8 cellular contexts compared by ENCODE assay signal in the genomic region with DNA sequence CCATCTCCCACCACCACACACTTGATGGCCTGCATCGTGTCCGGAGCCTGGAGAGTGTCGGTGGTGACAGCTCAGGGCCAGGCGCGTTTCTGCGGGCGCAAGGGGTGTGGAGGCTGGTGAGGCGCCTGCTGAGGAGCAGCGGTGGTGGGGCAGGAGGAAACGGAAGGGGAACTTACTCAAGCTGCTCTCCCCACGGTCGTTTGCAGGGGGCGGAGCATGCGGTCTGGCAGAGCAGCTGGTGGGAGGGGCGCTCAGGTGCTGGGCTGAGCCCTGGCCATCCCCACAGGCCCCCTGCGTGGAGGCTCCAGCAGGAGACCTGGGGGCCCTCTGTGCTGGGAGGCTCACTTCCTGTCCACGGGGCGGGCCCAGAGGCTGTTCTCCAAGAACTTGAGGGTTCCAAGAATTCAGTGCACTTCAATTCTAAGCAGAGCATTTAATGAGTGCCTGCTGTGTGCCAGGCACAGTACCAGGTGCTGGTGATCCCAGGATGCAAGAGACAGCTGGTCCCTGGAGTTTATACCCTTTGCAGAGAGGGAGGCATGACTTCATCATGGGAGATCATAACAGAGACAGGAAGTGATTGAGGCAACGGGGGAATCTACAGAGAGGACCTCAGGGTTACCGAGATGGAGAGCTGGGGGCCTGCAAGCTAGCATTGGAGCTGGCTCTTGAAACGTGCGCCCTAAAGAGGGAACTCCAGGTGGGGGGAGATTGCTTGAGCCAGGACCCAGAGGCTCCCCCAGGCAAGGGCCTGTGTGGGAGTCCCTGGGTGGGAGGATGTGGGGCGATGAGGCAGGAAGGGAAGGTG. TPM values are rescaled to one million over a fixed set of nuclear protein-coding genes. Genes with fewer than 3 reads are reported as not detected.
DNase-seq lines count a peak whose midpoint lies in the region; ATAC-seq and TF ChIP-seq lines count a peak whose summit lies in the region.

A gene (minus strand): TSS at position 156 of the 808 bp plus-strand sequence. CDS start 121 bp downstream, at position 35.

- POLR2A ChIA-PET in A673 (lab: Charles Lee; ENCODE audit: low non-redundant PET), result no interaction called here

- DNase-seq in A673 (ENCODE audit: low spot score) (peak; percentile 75), immature natural killer cell (peak; percentile 82 to 83 (median 82)), cerebellar cortex (ENCODE audit: low spot score) (no peak)
- peak; percentile 81 for DNase-seq in T-helper 2 cell treated with Interferon-gamma antibody and Interleukin-4, amounts not matched to agents 5 μg/mL and 100 μg/mL, for 36 hours (ENCODE audit: low spot score)
- peak; percentile 85 to 87 for DNase-seq in stimulated activated CD4-positive, alpha-beta T cell treated with anti-CD3 and anti-CD28 coated beads, Interleukin-2, amount 100 ng/mL, for 48 hours

- no peaks in the 10 kb centered on the region for H3K27me3 ChIP-seq in A673 (replicated peaks; ENCODE audit: insufficient read depth, low read depth, low read length, poor library complexity)

- 4 to 15% (median 8%) methylated on average over 21 to 23 of the region's 23 CpGs for WGBS in adipose tissue, 3 donors

- TF ChIP-seq CTCF in A673 (conservative IDR thresholded peaks at IDR 0.05; ENCODE audit: low read depth, low read length), result no peak

- H3K4me3 ChIP-seq in A673 (ENCODE audit: low read depth, low read length, poor library complexity, severe bottlenecking), result peak within 1 kb of the TSS; percentile 42

- H3K4me1 ChIP-seq in A673 (ENCODE audit: insufficient read depth, low read length, poor library complexity, severe bottlenecking), result peaks cover 11% of the 10 kb centered on the region

- no peaks in the 10 kb centered on the region for H3K27me3 Mint-ChIP-seq in T-helper 2 cell treated with Interferon-gamma antibody and Interleukin-4, amounts not matched to agents 5 μg/mL and 100 μg/mL, for 36 hours (ENCODE audit: low read depth)
- H3K27me3 Mint-ChIP-seq in immature natural killer cell (ENCODE audit: low read depth in 3 of 3), result peaks cover 15 to 34% (median 20%) of the 10 kb centered on the region in 3 donors

- H3K36me3 Mint-ChIP-seq in T-helper 2 cell treated with Interferon-gamma antibody and Interleukin-4, amounts not matched to agents 5 μg/mL and 100 μg/mL, for 36 hours (ENCODE audit: low read depth), result peaks cover 42% of the 10 kb centered on the region
- peaks cover 4 to 19% (median 13%) of the 10 kb centered on the region in 3 donors for H3K36me3 Mint-ChIP-seq in immature natural killer cell

- peak within 1 kb of the TSS; percentile 99 for H3K4me3 Mint-ChIP-seq in T-helper 2 cell treated with Interferon-gamma antibody and Interleukin-4, amounts not matched to agents 5 μg/mL and 100 μg/mL, for 36 hours
- peak within 1 kb of the TSS; percentile 88 to 99 (median 98) for H3K4me3 Mint-ChIP-seq in immature natural killer cell

- in situ Hi-C loops in GM18951 (cut with MboI; ENCODE audit: low sequenced_read_pairs, unreplicated experiment), result no loop called here

- H3K4me1 Mint-ChIP-seq in T-helper 2 cell treated with Interferon-gamma antibody and Interleukin-4, amounts not matched to agents 5 μg/mL and 100 μg/mL, for 36 hours (ENCODE audit: low read depth), result peaks cover 32% of the 10 kb centered on the region
- H3K4me1 Mint-ChIP-seq in immature natural killer cell, result peaks cover 56 to 57% of the 10 kb centered on the region in 2 donors

- no TSS peak for BruUV-seq in A673 (replicated peaks; lab: Mats Ljungman, UMichigan)

- intact Hi-C loops in A673 (cut with micrococcal nuclease; ENCODE audit: unreplicated experiment), result no loop called here

- TF ChIP-seq POLR2A in GM18951 (IDR thresholded peaks at IDR 0.05; ENCODE audit: extremely low read depth, insufficient read depth, insufficient read length), result peak; percentile 94

- peak within 1 kb of the TSS; percentile 93 for H3K27ac Mint-ChIP-seq in T-helper 2 cell treated with Interferon-gamma antibody and Interleukin-4, amounts not matched to agents 5 μg/mL and 100 μg/mL, for 36 hours
- peak within 1 kb of the TSS; percentile 95 to 99 (median 98) for H3K27ac Mint-ChIP-seq in immature natural killer cell

- no peaks in the 10 kb centered on the region for H3K36me3 ChIP-seq in A673 (ENCODE audit: insufficient read depth, low read length, poor library complexity, severe bottlenecking)

- CTCF ChIA-PET in A673 (lab: Charles Lee), result interaction anchor here (1.5 kb wide), 1 partner anchor 15 kb away, joined by 11 read pairs; no protein-coding TSS in a partner anchor

- H3K27ac ChIP-seq in A673 (ENCODE audit: low read depth, low read length, poor library complexity, severe bottlenecking), result peak within 1 kb of the TSS; percentile 52
- H3K27ac ChIP-seq in adipose tissue (ENCODE audit: low read depth, low read length), result peak within 1 kb of the TSS; percentile 36

- ATAC-seq in HG03460 (IDR thresholded peaks at IDR 0.05; ENCODE audit: unreplicated experiment), result peak; percentile 45

- no peaks in the 10 kb centered on the region for H3K9me3 Mint-ChIP-seq in T-helper 2 cell treated with Interferon-gamma antibody and Interleukin-4, amounts not matched to agents 5 μg/mL and 100 μg/mL, for 36 hours
- H3K9me3 Mint-ChIP-seq in immature natural killer cell, result no peaks in the 10 kb centered on the region

- H3K9me3 ChIP-seq in A673 (ENCODE audit: low read depth, low read length, poor library complexity, severe bottlenecking), result no peaks in the 10 kb centered on the region

RNA-seq across cellular contexts. Expression of the gene that starts here (rescaled TPM):
- total RNA-seq in A673 (2021), result 4.0 and 5.8 TPM in 2 replicates
- polyA plus RNA-seq in adipose tissue, result 10 to 100 TPM in 2 of 3 donors, 1 to 10 TPM in 1; 5.7 to 29.8 (median 26.9) TPM
- polyA plus RNA-seq in immature natural killer cell, result 1,000 to 10,000 TPM in 2 of 3 donors, 100 to 1,000 TPM in 1; 962 to 1,843 (median 1,262) TPM

Comparison
In these comparisons a context has a peak if more than half of its experiments do, and no peak if none do; other contexts are left out.
1. RNA of the gene that starts here (polyA plus RNA-seq): 962 to 1,843 TPM in immature natural killer cell; 5.7 to 29.8 TPM in adipose tissue; every median in the first group is over 10 times any median in the second.